ENCODE assay signal across 8 cellular contexts in genomic region chr19:55146648-55147218, GRCh38. TPM values are rescaled to one million over a fixed set of nuclear protein-coding genes. Genes with fewer than 3 reads are reported as not detected.
DNase-seq lines count a peak whose midpoint lies in the region; ATAC-seq lines count a peak whose summit lies in the region.

No MANE protein-coding gene starts in this region.

- 1% methylated on average over 21 to 24 of the region's 29 CpGs for WGBS in ectodermal cell, 2 experiments

- peaks cover 14% of the 10 kb centered on the region for H3K4me1 ChIP-seq in ectodermal cell (ENCODE audit: control insufficient read depth, insufficient read depth, low read length)

- no peaks in the 10 kb centered on the region for H3K9me3 ChIP-seq in ectodermal cell (ENCODE audit: control insufficient read depth, low read length)

- peak overlapping the region in 1 of 2 donors; percentile 24 for H3K4me3 Mint-ChIP-seq in stimulated activated naive CD8-positive, alpha-beta T cell treated with anti-CD3 and anti-CD28 coated beads, Interleukin-15, amount 100 ng/mL, for 72 hours

- peaks cover 3% of the 10 kb centered on the region for H3K36me3 ChIP-seq in ectodermal cell (ENCODE audit: control insufficient read depth, insufficient read depth, low read length)

- peak; percentile 38 for ATAC-seq in stimulated activated naive CD8-positive, alpha-beta T cell treated with anti-CD3 and anti-CD28 coated beads, Interleukin-15, amount 100 ng/mL, for 72 hours
- ATAC-seq in HG02588 (IDR thresholded peaks at IDR 0.05; ENCODE audit: unreplicated experiment) (no peak), HG02642 (IDR thresholded peaks at IDR 0.05; ENCODE audit: poor library complexity, unreplicated experiment) (no peak)

- H3K27ac ChIP-seq in ectodermal cell (ENCODE audit: insufficient read depth, low read depth, low read length, poor library complexity, severe bottlenecking): peak overlapping the region; percentile 59

- H3K4me1 Mint-ChIP-seq in stimulated activated naive CD8-positive, alpha-beta T cell treated with anti-CD3 and anti-CD28 coated beads, Interleukin-15, amount 100 ng/mL, for 72 hours: peaks cover 11% of the 10 kb centered on the region

- peaks cover 5% of the 10 kb centered on the region in 2 donors for H3K9me3 Mint-ChIP-seq in stimulated activated naive CD8-positive, alpha-beta T cell treated with anti-CD3 and anti-CD28 coated beads, Interleukin-15, amount 100 ng/mL, for 72 hours

- H3K27ac Mint-ChIP-seq in stimulated activated naive CD8-positive, alpha-beta T cell treated with anti-CD3 and anti-CD28 coated beads, Interleukin-15, amount 100 ng/mL, for 72 hours: no peak overlapping the region

- peak overlapping the region; percentile 51 for H3K4me3 ChIP-seq in ectodermal cell (ENCODE audit: insufficient read depth, low read depth, low read length)

- no peaks in the 10 kb centered on the region for H3K27me3 ChIP-seq in ectodermal cell (ENCODE audit: control insufficient read depth, insufficient read depth, low read length, poor library complexity, severe bottlenecking)

- peaks cover 81% of the 10 kb centered on the region for H3K27me3 Mint-ChIP-seq in stimulated activated naive CD8-positive, alpha-beta T cell treated with anti-CD3 and anti-CD28 coated beads, Interleukin-15, amount 100 ng/mL, for 72 hours

- peak; percentile 47 to 51 for DNase-seq in NCI-H2081 (lab: John Stamatoyannopoulos, UW)
- DNase-seq in NCI-H2081 treated with DMSO at 0.1 percent for 48 hours (lab: John Stamatoyannopoulos, UW): no peak
- peak; percentile 98 for DNase-seq in NCI-H226
- no peak for DNase-seq in stimulated activated naive CD8-positive, alpha-beta T cell treated with anti-CD3 and anti-CD28 coated beads, Interleukin-15, amount 100 ng/mL, for 72 hours
- DNase-seq in NOMO-1 treated with DMSO at 0.1 percent for 48 hours (lab: John Stamatoyannopoulos, UW; ENCODE audit: unreplicated experiment): no peak

RNA-seq across cellular contexts. Expression of gene TNNT1, which starts 2.3 kb away (rescaled TPM):
- polyA plus RNA-seq in ectodermal cell (2013, experiment 1 of 4): 187 TPM
- polyA plus RNA-seq in ectodermal cell (2013, experiment 2 of 4): 206 TPM
- 145 TPM for polyA plus RNA-seq in ectodermal cell (2013, experiment 3 of 4)
- 178 TPM for polyA plus RNA-seq in ectodermal cell (2013, experiment 4 of 4)

RNA-seq across cellular contexts. Expression of gene TNNI3, which starts 10.8 kb away (rescaled TPM):
- polyA plus RNA-seq in ectodermal cell (2013, experiment 1 of 4): 15.6 TPM
- polyA plus RNA-seq in ectodermal cell (2013, experiment 2 of 4): 19.8 TPM
- 20.2 TPM for polyA plus RNA-seq in ectodermal cell (2013, experiment 3 of 4)
- polyA plus RNA-seq in ectodermal cell (2013, experiment 4 of 4): 27.5 TPM

RNA-seq across cellular contexts. Expression of gene DNAAF3, which starts 19.7 kb away (rescaled TPM):
- 11.4 TPM for polyA plus RNA-seq in ectodermal cell (2013, experiment 1 of 4)
- 10.9 TPM for polyA plus RNA-seq in ectodermal cell (2013, experiment 2 of 4)
- polyA plus RNA-seq in ectodermal cell (2013, experiment 3 of 4): 10.8 TPM
- polyA plus RNA-seq in ectodermal cell (2013, experiment 4 of 4): 11.1 TPM

RNA-seq across cellular contexts. Expression of gene PPP1R12C, which starts 29.3 kb away (rescaled TPM):
- 86.4 TPM for polyA plus RNA-seq in ectodermal cell (2013, experiment 1 of 4)
- 76.8 TPM for polyA plus RNA-seq in ectodermal cell (2013, experiment 2 of 4)
- polyA plus RNA-seq in ectodermal cell (2013, experiment 3 of 4): 59.7 TPM
- polyA plus RNA-seq in ectodermal cell (2013, experiment 4 of 4): 61.4 TPM

RNA-seq across cellular contexts. Expression of gene SYT5, which starts 33.4 kb away (rescaled TPM):
- polyA plus RNA-seq in ectodermal cell (2013, experiment 1 of 4): 0.65 TPM
- polyA plus RNA-seq in ectodermal cell (2013, experiment 2 of 4): 0.80 TPM
- polyA plus RNA-seq in ectodermal cell (2013, experiment 3 of 4): 0.59 TPM
- 0.77 TPM for polyA plus RNA-seq in ectodermal cell (2013, experiment 4 of 4)

Comparison
In these comparisons a context has a peak if more than half of its experiments do, and no peak if none do; other contexts are left out.
1. DNase-seq: peak in NCI-H2081 (2 of 2) and NCI-H226 (single experiment); none in NCI-H2081 treated with DMSO at 0.1 percent for 48 hours (single experiment), stimulated activated naive CD8-positive, alpha-beta T cell treated with anti-CD3 and anti-CD28 coated beads, Interleukin-15, amount 100 ng/mL, for 72 hours (0 of 2) and NOMO-1 treated with DMSO at 0.1 percent for 48 hours (single experiment).